In the genomic region with DNA sequence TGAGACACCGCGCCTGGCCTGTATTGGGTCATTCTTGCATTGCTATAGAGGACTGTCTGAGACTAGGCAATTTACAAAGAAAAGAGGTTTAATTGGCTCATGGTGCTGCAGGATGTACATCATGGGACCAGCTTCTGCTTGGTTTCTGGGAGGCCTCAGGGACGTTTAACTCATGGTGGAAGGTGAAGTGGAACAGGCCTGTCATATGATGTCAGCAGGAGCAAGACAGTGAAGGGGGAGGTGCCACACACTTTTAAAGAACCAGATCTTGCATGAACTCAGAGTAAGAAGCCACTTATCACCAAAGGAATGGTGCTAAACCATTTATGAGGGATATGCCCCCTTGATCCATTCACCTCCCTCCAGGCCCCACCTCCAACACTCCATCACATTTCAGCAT, we compare ENCODE assay signal across 1 cellular context.
TF ChIP-seq lines count a peak whose summit lies in the region.

No MANE protein-coding gene starts in this region.

TF ChIP-seq in K562, 482 proteins besides CTCF, POLR2A, EP300 and RAD21:
- no peak for TF ChIP-seq HNRNPK (IDR thresholded peaks at IDR 0.05; ENCODE audit: low read depth, low read length, poor library complexity, severe bottlenecking)
- no peak for TF ChIP-seq CEBPG (CRISPR knock-in tag; IDR thresholded peaks at IDR 0.05)
- peak in 1 of 2 experiments; percentile 54; a peak in 2 of 4 replicates for TF ChIP-seq CEBPG (tag; conservative IDR thresholded peaks at IDR 0.05 in 1 of 2, IDR thresholded peaks at IDR 0.05 in 1 of 2)
- TF ChIP-seq, protein P1, sequence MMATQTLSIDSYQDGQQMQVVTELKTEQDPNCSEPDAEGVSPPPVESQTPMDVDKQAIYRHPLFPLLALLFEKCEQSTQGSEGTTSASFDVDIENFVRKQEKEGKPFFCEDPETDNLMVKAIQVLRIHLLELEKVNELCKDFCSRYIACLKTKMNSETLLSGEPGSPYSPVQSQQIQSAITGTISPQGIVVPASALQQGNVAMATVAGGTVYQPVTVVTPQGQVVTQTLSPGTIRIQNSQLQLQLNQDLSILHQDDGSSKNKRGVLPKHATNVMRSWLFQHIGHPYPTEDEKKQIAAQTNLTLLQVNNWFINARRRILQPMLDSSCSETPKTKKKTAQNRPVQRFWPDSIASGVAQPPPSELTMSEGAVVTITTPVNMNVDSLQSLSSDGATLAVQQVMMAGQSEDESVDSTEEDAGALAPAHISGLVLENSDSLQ (IDR thresholded peaks at IDR 0.05): peak; percentile 34; the same call in 1 of the 2 replicates
